ENCODE assay signal across 10 cellular contexts in the genomic region with DNA sequence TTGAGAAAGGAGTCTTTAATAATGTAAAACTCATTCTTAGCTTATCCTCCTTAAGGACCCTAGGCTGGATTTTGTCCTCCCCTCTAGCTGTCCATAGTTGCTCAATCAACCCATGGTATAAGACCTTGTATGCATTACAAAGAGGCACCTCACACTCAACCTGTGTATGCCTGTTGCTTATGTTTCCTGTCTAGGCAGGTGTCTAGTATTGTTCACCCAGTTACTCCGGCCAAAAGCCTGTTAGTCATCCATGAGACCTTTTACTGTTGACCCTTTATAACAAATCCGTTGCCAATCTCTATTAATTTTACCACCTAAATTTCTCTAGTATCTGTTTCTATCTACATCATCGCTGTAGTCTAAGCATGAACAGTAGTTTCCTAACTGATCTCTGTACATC. TPM values are rescaled to one million over a fixed set of nuclear protein-coding genes. Genes with fewer than 3 reads are reported as not detected.
DNase-seq lines count a peak whose midpoint lies in the region; ATAC-seq and TF ChIP-seq lines count a peak whose summit lies in the region.
"Had no signal": no experiment of that assay in that cellular context is flagged by ENCODE, and none has a peak within 500 bp of the region (broad histone marks: within the 10 kb centered on the region; RNA-seq: fewer than 3 reads in every experiment).

No MANE protein-coding gene starts in this region.

- H3K4me1 ChIP-seq in liver (ENCODE audit: control insufficient read depth in 4 of 4, insufficient read depth in 4 of 4, low read length in 3 of 4) = peaks cover 1 to 42% (median 14%) of the 10 kb centered on the region in 4 donors

- in situ Hi-C loops in brain microvascular endothelial cell (cut with HindIII; ENCODE audit: low pct_ligation_motif_present, low sequenced_read_pairs) = no loop called here

- peaks cover 0 to 3% (median under 1%) of the 10 kb centered on the region in 4 donors for H3K36me3 ChIP-seq in liver (ENCODE audit: control insufficient read depth in 4 of 4, insufficient read depth in 3 of 4, low read depth in 1 of 4, low read length in 3 of 4)
- H3K36me3 ChIP-seq in brain microvascular endothelial cell (replicated peaks) = no peaks in the 10 kb centered on the region

- DNase-seq in brain microvascular endothelial cell (no peak), NCI-H69 (lab: John Stamatoyannopoulos, UW) (no peak), globus pallidus (ENCODE audit: low spot score) (no peak)
- no peak for DNase-seq in activated CD4-positive, CD25-positive, alpha-beta regulatory T cell treated with anti-CD3 and anti-CD28 coated beads, Interleukin-2, amount 50 U/mL, for 72 hours
- DNase-seq: EL, NCI-H187 had no signal

- peak overlapping the region; percentile 4 to 30 for H3K27ac ChIP-seq in liver (ENCODE audit: low read depth in 1 of 2, low read length in 2 of 2)
- no peak overlapping the region for H3K27ac ChIP-seq in brain microvascular endothelial cell

- TF ChIP-seq CTCF in liver (IDR thresholded peaks at IDR 0.05; ENCODE audit: low read depth, low read length, missing input control) (no peak), brain microvascular endothelial cell (IDR thresholded peaks at IDR 0.05; ENCODE audit: low read depth, low read length, missing control alignments) (no peak)

- H3K9me3 ChIP-seq in liver (ENCODE audit: control insufficient read depth in 4 of 4, low read length in 3 of 4) = no peaks in the 10 kb centered on the region

- 81% methylated on average over 3 of the region's 3 CpGs for WGBS in liver

- H3K4me3 ChIP-seq in liver (ENCODE audit: low read depth in 1 of 3, low read length in 3 of 3) (no peak overlapping the region), brain microvascular endothelial cell (ENCODE audit: low read depth, low read length) (no peak overlapping the region)

- no peak overlapping the region for H3K9ac ChIP-seq in liver (ENCODE audit: low read depth in 1 of 2, low read length in 2 of 2)

- H3K27me3 ChIP-seq in liver (ENCODE audit: control insufficient read depth in 4 of 4, insufficient read depth in 4 of 4, low read length in 3 of 4) = no peaks in the 10 kb centered on the region
- H3K27me3 ChIP-seq in brain microvascular endothelial cell (replicated peaks) = no peaks in the 10 kb centered on the region

- no peak for TF ChIP-seq RAD21 in liver (IDR thresholded peaks at IDR 0.05)

- ATAC-seq in GM18861 (IDR thresholded peaks at IDR 0.05; ENCODE audit: unreplicated experiment) = peak; percentile 32
- ATAC-seq in GM21723 (IDR thresholded peaks at IDR 0.05; ENCODE audit: unreplicated experiment) = peak; percentile 36
- peak; percentile 24 for ATAC-seq in HG03558 (IDR thresholded peaks at IDR 0.05; ENCODE audit: extremely low read depth, unreplicated experiment)

TF ChIP-seq in liver, 16 proteins besides CTCF, POLR2A, EP300 and RAD21:
- no peak for TF ChIP-seq JUND (IDR thresholded peaks at IDR 0.05)
- no peak for TF ChIP-seq EGR1 (IDR thresholded peaks at IDR 0.05; ENCODE audit: low read depth in 2 of 2)
- TF ChIP-seq YY1 (IDR thresholded peaks at IDR 0.05) = no peak
- no peak for TF ChIP-seq HNF4G (IDR thresholded peaks at IDR 0.05)
- no peak for TF ChIP-seq RXRA (IDR thresholded peaks at IDR 0.05)
- no peak for TF ChIP-seq MAX (IDR thresholded peaks at IDR 0.05)
- TF ChIP-seq FOXA1 (IDR thresholded peaks at IDR 0.05) = no peak
- TF ChIP-seq NR2F2 (IDR thresholded peaks at IDR 0.05) = no peak
- TF ChIP-seq TAF1 (conservative IDR thresholded peaks at IDR 0.05) = no peak
- no peak for TF ChIP-seq REST (IDR thresholded peaks at IDR 0.05)

RNA-seq across cellular contexts. Expression of gene LYPLAL1, which starts 3.7 kb away (rescaled TPM):
- total RNA-seq in liver = 10 to 100 TPM; 10.7 to 16.7 TPM
- polyA plus RNA-seq in liver = 10 to 100 TPM; 10.3 to 57.4 TPM
